Comparison of ENCODE assay signal across 9 cellular contexts in the genomic region with DNA sequence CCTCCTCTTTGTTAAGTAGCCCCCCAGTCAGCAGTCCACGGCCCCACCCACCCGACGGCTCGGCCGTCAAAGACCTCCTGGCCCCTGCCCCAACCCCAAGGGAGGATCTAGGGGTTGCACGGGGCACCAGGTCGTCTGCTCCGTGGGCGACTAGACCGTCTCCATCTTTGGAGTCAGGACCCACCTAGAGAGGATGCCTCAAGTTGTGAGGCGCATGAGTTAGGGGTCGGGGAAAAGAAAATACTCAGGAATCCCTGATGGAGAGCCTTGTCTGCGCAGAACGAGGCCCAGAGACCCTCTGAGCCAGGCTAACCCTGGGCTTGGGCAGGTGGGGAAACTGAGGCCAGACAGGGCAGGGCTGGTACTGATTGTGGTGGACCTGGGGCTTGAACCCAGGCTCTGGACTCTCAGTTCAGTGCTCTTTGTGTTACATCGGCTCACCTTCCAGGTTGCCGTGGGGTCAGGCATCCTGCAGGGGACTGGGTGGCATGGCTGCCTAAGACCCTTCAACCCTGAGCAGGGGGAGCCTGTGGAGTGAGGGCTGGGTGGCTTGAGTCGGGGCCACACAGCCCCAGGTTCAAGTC. TPM values are rescaled to one million over a fixed set of nuclear protein-coding genes. Genes with fewer than 3 reads are reported as not detected.
DNase-seq lines count a peak whose midpoint lies in the region; ATAC-seq and TF ChIP-seq lines count a peak whose summit lies in the region.
"Had no signal": no experiment of that assay in that cellular context is flagged by ENCODE, and none has a peak within 500 bp of the region (broad histone marks: within the 10 kb centered on the region; RNA-seq: fewer than 3 reads in every experiment).

No MANE protein-coding gene starts in this region.

- H2AFZ ChIP-seq in PC-9, result peak overlapping the region; percentile 77

- no peaks in the 10 kb centered on the region for H3K27me3 ChIP-seq in CD4-positive, alpha-beta T cell (ENCODE audit: control insufficient read depth, insufficient read depth, low read length)
- H3K27me3 ChIP-seq in PC-9 (ENCODE audit: insufficient read depth, low read depth) (no peaks in the 10 kb centered on the region), esophagus (ENCODE audit: control insufficient read depth in 1 of 2, insufficient read depth in 2 of 2, low read length in 2 of 2) (no peaks in the 10 kb centered on the region), ovary (no peaks in the 10 kb centered on the region)

- no peak for TF ChIP-seq CTCF in CD4-positive, alpha-beta T cell (IDR thresholded peaks at IDR 0.05)
- no peak for TF ChIP-seq CTCF in PC-9 (conservative IDR thresholded peaks at IDR 0.05)
- no peak for TF ChIP-seq CTCF in ovary (IDR thresholded peaks at IDR 0.05)

- H3K4me3 ChIP-seq in PC-9 (peak overlapping the region; percentile 54; the same call in 1 of the 2 replicates), esophagus (ENCODE audit: low read depth in 1 of 2, low read length in 2 of 2) (peak overlapping the region; percentile 58 to 88), ovary (peak overlapping the region; percentile 86)

- no peak for TF ChIP-seq EP300 in ovary (IDR thresholded peaks at IDR 0.05)

- H3K36me3 ChIP-seq in PC-9 (ENCODE audit: low read depth) (no peaks in the 10 kb centered on the region), esophagus (ENCODE audit: control insufficient read depth in 2 of 2, insufficient read depth in 2 of 2, low read length in 1 of 2) (no peaks in the 10 kb centered on the region), ovary (no peaks in the 10 kb centered on the region)

- peaks cover 15% of the 10 kb centered on the region; the same call in 1 of the 2 replicates for H3F3A ChIP-seq in PC-9 (ENCODE audit: insufficient read depth, low read depth)

- peak overlapping the region; percentile 50 for H3K4me3 Mint-ChIP-seq in CD4-positive, alpha-beta T cell

- POLR2A ChIA-PET in CD4-positive, alpha-beta T cell (lab: Charles Lee), result interaction anchor here (1.4 to 2.0 kb wide), 5 partner anchors 9 to 148 kb away, joined by 4 to 12 read pairs (median 5); partner anchors contain the start of genes DDX24, IFI27L1 and PPP4R4
- POLR2A ChIA-PET in PC-9 (lab: Charles Lee; ENCODE audit: unreplicated experiment), result no interaction called here

- no peaks in the 10 kb centered on the region for H3K9me3 ChIP-seq in CD4-positive, alpha-beta T cell (ENCODE audit: control insufficient read depth, low read length)
- H3K9me3 ChIP-seq in PC-9 (ENCODE audit: insufficient read depth, low read depth) (no peaks in the 10 kb centered on the region), esophagus (ENCODE audit: control insufficient read depth in 2 of 2, insufficient read depth in 1 of 2, low read depth in 1 of 2, low read length in 1 of 2) (no peaks in the 10 kb centered on the region), ovary (no peaks in the 10 kb centered on the region)

- TF ChIP-seq POLR2A in ovary (IDR thresholded peaks at IDR 0.05), result no peak

- no peaks in the 10 kb centered on the region for H3K9me3 Mint-ChIP-seq in CD4-positive, alpha-beta T cell

- H3K36me3 Mint-ChIP-seq in CD4-positive, alpha-beta T cell (ENCODE audit: low read depth), result no peaks in the 10 kb centered on the region

- peaks cover 27% of the 10 kb centered on the region for H3K4me1 Mint-ChIP-seq in CD4-positive, alpha-beta T cell (ENCODE audit: low read depth)

- H3K27ac Mint-ChIP-seq in CD4-positive, alpha-beta T cell, result no peak overlapping the region

- H3K9me2 ChIP-seq in PC-9 (ENCODE audit: insufficient read depth), result no peaks in the 10 kb centered on the region

- peak overlapping the region; percentile 68 for H3K4me2 ChIP-seq in PC-9

- CTCF ChIA-PET in CD4-positive, alpha-beta T cell (lab: Charles Lee), result interaction anchor here (1.0 to 1.2 kb wide), 3 partner anchors 9 to 120 kb away, joined by 3 read pairs; no protein-coding TSS in a partner anchor
- CTCF ChIA-PET in PC-9 (lab: Charles Lee), result interaction anchor here (0.6 kb wide), 1 partner anchor 885 kb away, joined by 3 read pairs; no protein-coding TSS in a partner anchor

- no TSS peak for BruUV-seq in PC-9 (replicated peaks; lab: Mats Ljungman, UMichigan)

- no peaks in the 10 kb centered on the region for H3K79me2 ChIP-seq in PC-9 (ENCODE audit: low read depth)

- DNase-seq in CD4-positive, alpha-beta T cell, result no peak
- DNase-seq in PC-9 (no peak), ovary (peak in 1 of 5 donors; percentile 37), hypothalamus (lab: John Stamatoyannopoulos, UW) (no peak)

- no peaks in the 10 kb centered on the region for H3K27me3 Mint-ChIP-seq in CD4-positive, alpha-beta T cell

- H3K4me1 ChIP-seq in PC-9 (replicated peaks; ENCODE audit: insufficient read depth), result peaks cover 18% of the 10 kb centered on the region
- H3K4me1 ChIP-seq in esophagus (ENCODE audit: control insufficient read depth in 2 of 2, insufficient read depth in 2 of 2, low read length in 1 of 2), result peaks cover 14 to 17% of the 10 kb centered on the region in 2 donors
- H3K4me1 ChIP-seq in ovary (ENCODE audit: insufficient read depth), result no peaks in the 10 kb centered on the region

- intact Hi-C loops in CD4-positive, alpha-beta T cell (cut with DNase I, micrococcal nuclease), result loop anchor here in 1 of 2 experiments (5.0 kb wide), 1 partner anchor 55 kb away; the partner anchor contains the start of genes DDX24 and IFI27L1
- intact Hi-C loops in PC-9 (cut with micrococcal nuclease; ENCODE audit: unreplicated experiment) (no loop called here), ovary (cut with DNase I) (no loop called here)

- WGBS in esophagus, 2 donors, result 44 to 46% methylated on average over 17 of the region's 17 CpGs
- WGBS in ovary, 3 donors, result 31 to 34% (median 33%) methylated on average over 14 to 17 of the region's 17 CpGs

- H3K27ac ChIP-seq in CD4-positive, alpha-beta T cell (ENCODE audit: low read depth, low read length), result no peak overlapping the region
- H3K27ac ChIP-seq in PC-9 (no peak overlapping the region), esophagus (ENCODE audit: low read depth in 2 of 2, low read length in 1 of 2) (peak overlapping the region in 1 of 2 donors; percentile 72), ovary (no peak overlapping the region)

- H4K20me1 ChIP-seq in PC-9 (ENCODE audit: insufficient read depth), result no peaks in the 10 kb centered on the region

- no peak for ATAC-seq in CD4-positive, alpha-beta T cell (ENCODE audit: poor library complexity)
- ATAC-seq in GM18519 (IDR thresholded peaks at IDR 0.05; ENCODE audit: low FRiP score, unreplicated experiment) (no peak), GM19023 (IDR thresholded peaks at IDR 0.05; ENCODE audit: unreplicated experiment) (no peak), GM21717 (IDR thresholded peaks at IDR 0.05; ENCODE audit: unreplicated experiment) (no peak)

RNA-seq across cellular contexts. Expression of gene OTUB2, which starts 0.8 kb away (rescaled TPM):
- total RNA-seq in CD4-positive, alpha-beta T cell, result not detected
- total RNA-seq in PC-9 (2021), result 0.43 and 0.55 TPM in 2 replicates
- 1 to 10 TPM; 2.3 to 3.9 TPM for polyA plus RNA-seq in esophagus
- total RNA-seq in ovary, result 1 to 10 TPM in 3 of 7 donors, under 1 TPM in 4; 0.48 to 1.6 (median 0.76) TPM
- 1 to 10 TPM in 1 of 2 donors, under 1 TPM in 1; 0.41 to 1.5 TPM for polyA plus RNA-seq in ovary

RNA-seq across cellular contexts. Expression of gene CCDC197, which starts 29.9 kb away (rescaled TPM):
- total RNA-seq in CD4-positive, alpha-beta T cell, result not detected
- total RNA-seq in PC-9 (2021) (not detected in 2 replicates), ovary (not detected)
- polyA plus RNA-seq in esophagus (not detected), ovary (not detected)
- total RNA-seq: renal cortical epithelial cell had no signal

RNA-seq across cellular contexts. Expression of gene ASB2, which starts 50.6 kb away (rescaled TPM):
- total RNA-seq in CD4-positive, alpha-beta T cell, result 1 to 10 TPM in 1 of 2 experiments, under 1 TPM in 1; 0.98 to 1.2 TPM
- not detected in 2 replicates for total RNA-seq in PC-9 (2021)
- polyA plus RNA-seq in esophagus, result 1 to 10 TPM; 4.5 to 4.7 TPM
- total RNA-seq in ovary, result 10 to 100 TPM in 1 of 7 donors, 1 to 10 TPM in 6; 1.3 to 25.6 (median 3.0) TPM
- 10 to 100 TPM in 1 of 2 donors, 1 to 10 TPM in 1; 2.6 to 18.8 TPM for polyA plus RNA-seq in ovary

RNA-seq across cellular contexts. Expression of gene DDX24, which starts 54.0 kb away (rescaled TPM):
- 100 to 1,000 TPM; 678 to 711 TPM for total RNA-seq in CD4-positive, alpha-beta T cell
- total RNA-seq in PC-9 (2021) (25.6 and 40.4 TPM in 2 replicates), ovary (100 to 1,000 TPM in 6 of 7 donors, 10 to 100 TPM in 1; 98.8 to 286 (median 233) TPM)
- polyA plus RNA-seq in esophagus (10 to 100 TPM; 45.6 to 58.3 TPM), ovary (100 to 1,000 TPM; 118 to 521 TPM)

RNA-seq across cellular contexts. Expression of gene IFI27L1, which starts 54.1 kb away (rescaled TPM):
- 10 to 100 TPM; 14.1 to 14.3 TPM for total RNA-seq in CD4-positive, alpha-beta T cell
- total RNA-seq in PC-9 (2021) (9.7 and 13.2 TPM in 2 replicates), ovary (10 to 100 TPM; 27.4 to 57.0 (median 32.8) TPM)
- polyA plus RNA-seq in esophagus (10 to 100 TPM; 11.2 to 29.8 TPM), ovary (10 to 100 TPM; 21.5 to 43.9 TPM)
